Comparison of ENCODE assay signal across 14 cellular contexts in the genomic region with DNA sequence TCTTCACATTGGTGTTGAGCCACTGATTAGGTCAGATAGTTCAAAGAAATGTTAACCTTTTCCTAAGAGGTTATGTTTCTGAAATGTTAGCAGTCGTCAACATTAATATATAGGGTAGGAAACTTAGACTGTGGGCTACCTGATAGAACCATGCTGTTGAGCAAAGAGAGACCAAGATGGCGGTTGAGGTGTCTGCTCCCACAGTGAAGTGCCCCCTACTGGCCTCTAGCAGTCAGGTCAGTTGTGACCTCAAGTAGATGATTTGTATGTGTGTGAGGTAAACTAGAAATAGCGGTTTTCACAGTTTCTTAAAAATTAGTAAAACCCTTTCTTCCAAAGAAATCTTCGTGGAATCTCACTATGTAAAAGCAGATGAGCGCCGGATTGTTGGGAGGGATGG. TPM values are rescaled to one million over a fixed set of nuclear protein-coding genes. Genes with fewer than 3 reads are reported as not detected.
DNase-seq lines count a peak whose midpoint lies in the region; ATAC-seq and TF ChIP-seq lines count a peak whose summit lies in the region.
"Had no signal": no experiment of that assay in that cellular context is flagged by ENCODE, and none has a peak within 500 bp of the region (broad histone marks: within the 10 kb centered on the region; RNA-seq: fewer than 3 reads in every experiment).

No MANE protein-coding gene starts in this region.

- no peak for TF ChIP-seq EP300 in upper lobe of left lung (IDR thresholded peaks at IDR 0.05)

- no peak for ATAC-seq in left cardiac atrium
- no peak for ATAC-seq in upper lobe of left lung (ENCODE audit: low FRiP score in 2 of 2)

- WGBS in upper lobe of left lung, 2 donors = 90 to 100% methylated on average over 6 of the region's 6 CpGs

- H3K4me1 ChIP-seq in cardiac muscle cell (ENCODE audit: low read depth) (peaks cover 8% of the 10 kb centered on the region), OCI-LY7 (ENCODE audit: insufficient read depth, low read length, poor library complexity, severe bottlenecking) (no peaks in the 10 kb centered on the region), upper lobe of left lung (no peaks in the 10 kb centered on the region)
- H3K4me1 ChIP-seq: SJCRH30 had no signal

- TF ChIP-seq POLR2A in erythroblast (IDR thresholded peaks at IDR 0.05; ENCODE audit: low read length) (no peak), upper lobe of left lung (IDR thresholded peaks at IDR 0.05) (no peak)

- no peaks in the 10 kb centered on the region for H3K27me3 ChIP-seq in cardiac muscle cell
- no peaks in the 10 kb centered on the region for H3K27me3 ChIP-seq in upper lobe of left lung
- H3K27me3 ChIP-seq: SJCRH30 had no signal

- H2AFZ ChIP-seq in OCI-LY7 (ENCODE audit: low read length) = no peak overlapping the region

- H3K27ac ChIP-seq in cardiac muscle cell = no peak overlapping the region
- H3K27ac ChIP-seq in OCI-LY7 (ENCODE audit: low read depth, low read length, poor library complexity, severe bottlenecking) = no peak overlapping the region
- no peak overlapping the region for H3K27ac ChIP-seq in caudate nucleus (ENCODE audit: low read depth, low read length)
- H3K27ac ChIP-seq in upper lobe of left lung = no peak overlapping the region
- H3K27ac ChIP-seq: SJCRH30 had no signal

- POLR2A ChIA-PET in OCI-LY7 (lab: Charles Lee) = no interaction called here

- H3K9me3 ChIP-seq in cardiac muscle cell (ENCODE audit: low read depth) (no peaks in the 10 kb centered on the region), OCI-LY7 (ENCODE audit: low read length) (no peaks in the 10 kb centered on the region), upper lobe of left lung (no peaks in the 10 kb centered on the region)
- H3K9me3 ChIP-seq: SJCRH30 had no signal

- no TSS peak for BruUV-seq in OCI-LY7 (replicated peaks; lab: Mats Ljungman, UMichigan)

- no peak overlapping the region for H3K4me2 ChIP-seq in OCI-LY7 (ENCODE audit: low read length)

- H3K36me3 ChIP-seq in cardiac muscle cell (peaks cover 2% of the 10 kb centered on the region), OCI-LY7 (ENCODE audit: insufficient read depth, low read length) (peaks cover 89% of the 10 kb centered on the region), upper lobe of left lung (no peaks in the 10 kb centered on the region)

- no peaks in the 10 kb centered on the region for H3K9me2 ChIP-seq in OCI-LY7 (ENCODE audit: insufficient read depth, low read length)

- H3K4me3 ChIP-seq in cardiac muscle cell (no peak overlapping the region), OCI-LY7 (ENCODE audit: low read depth, low read length, poor library complexity, severe bottlenecking) (no peak overlapping the region), upper lobe of left lung (no peak overlapping the region)
- H3K4me3 ChIP-seq: SJCRH30 had no signal

- CTCF ChIA-PET in OCI-LY7 (lab: Charles Lee; ENCODE audit: unreplicated experiment) = no interaction called here

- no peak for DNase-seq in cardiac muscle cell (ENCODE audit: low read depth in 1 of 2, low spot score in 1 of 2)
- DNase-seq in left cardiac atrium = no peak
- no peak for DNase-seq in OCI-LY7 (ENCODE audit: low spot score)
- peak; percentile 8 to 10 for DNase-seq in erythroblast (lab: John Stamatoyannopoulos, UW)
- no peak for DNase-seq in caudate nucleus (lab: John Stamatoyannopoulos, UW)
- DNase-seq in AG20443 (ENCODE audit: low spot score) = no peak
- DNase-seq in NCI-H187 (lab: John Stamatoyannopoulos, UW) = no peak
- DNase-seq in upper lobe of left lung = no peak
- DNase-seq: activated CD4-positive, alpha-beta T cell treated with anti-CD3 and anti-CD28 coated beads, Interleukin-2, amount 10 ng/mL, durations not matched to agents 24 days and 14 days; activated naive CD4-positive, alpha-beta T cell treated with Interleukin-2 at 50 U/mL for 16 hours; dermis blood vessel endothelial cell; NCI-H2171; small intestine had no signal

- no peaks in the 10 kb centered on the region for H4K20me1 ChIP-seq in OCI-LY7 (ENCODE audit: insufficient read depth, low read length)

- H3K79me2 ChIP-seq in OCI-LY7 (ENCODE audit: insufficient read depth, low read depth, low read length) = no peaks in the 10 kb centered on the region

- TF ChIP-seq CTCF in cardiac muscle cell (IDR thresholded peaks at IDR 0.05; ENCODE audit: low read depth, low read length) (peak; percentile 17), OCI-LY7 (conservative IDR thresholded peaks at IDR 0.05; ENCODE audit: low read length) (peak; percentile 74), upper lobe of left lung (IDR thresholded peaks at IDR 0.05) (no peak)

- intact Hi-C loops in left cardiac atrium (cut with DNase I) = no loop called here
- intact Hi-C loops in OCI-LY7 (cut with micrococcal nuclease; ENCODE audit: unreplicated experiment) = no loop called here

RNA-seq across cellular contexts. Expression of a gene that starts 40.3 kb away (rescaled TPM):
- total RNA-seq in cardiac muscle cell (18.0 and 18.2 TPM in 2 replicates), left cardiac atrium (10 to 100 TPM in 1 of 2 donors, 1 to 10 TPM in 1; 4.8 to 19.7 TPM), OCI-LY7 (2022) (129 and 144 TPM in 2 replicates), upper lobe of left lung (10 to 100 TPM; 11.8 to 32.3 (median 19.4) TPM)
- 32.8 and 37.9 TPM in 2 replicates for polyA plus RNA-seq in cardiac muscle cell
- total RNA-seq in OCI-LY7 (2014; rRNA removed; shearing (Covaris generic)) = 59.6 and 68.4 TPM in 2 replicates

Comparison
In these comparisons a context has a peak if more than half of its experiments do, and no peak if none do; other contexts are left out.
1. DNase-seq: peak in erythroblast (2 of 2); none in cardiac muscle cell (0 of 2), left cardiac atrium (single experiment), OCI-LY7 (single experiment), caudate nucleus (0 of 61), AG20443 (single experiment), NCI-H187 (0 of 2) and upper lobe of left lung (0 of 2).
2. CTCF ChIP-seq: peak in cardiac muscle cell (single experiment) and OCI-LY7 (single experiment); none in upper lobe of left lung (0 of 6).